Comparison of ENCODE assay signal across 8 cellular contexts in genomic region chr11:46390331-46391171, GRCh38. TPM values are rescaled to one million over a fixed set of nuclear protein-coding genes. Genes with fewer than 3 reads are reported as not detected.
DNase-seq lines count a peak whose midpoint lies in the region; ATAC-seq and TF ChIP-seq lines count a peak whose summit lies in the region.
"Had no signal": no experiment of that assay in that cellular context is flagged by ENCODE, and none has a peak within 500 bp of the region (broad histone marks: within the 10 kb centered on the region; RNA-seq: fewer than 3 reads in every experiment).

No MANE protein-coding gene starts in this region.

- no peak overlapping the region for H3K27ac ChIP-seq in CD8-positive, alpha-beta memory T cell (ENCODE audit: low read depth, low read length)
- H3K27ac ChIP-seq in HCT116 (ENCODE audit: low read depth, low read length): no peak overlapping the region

- CTCF ChIA-PET in CD8-positive, alpha-beta memory T cell (lab: Charles Lee): interaction anchor here (1.2 to 2.7 kb wide), 5 partner anchors 8 to 147 kb away, joined by 3 to 10 read pairs (median 6); no protein-coding TSS in a partner anchor
- CTCF ChIA-PET in HCT116 (lab: Charles Lee): interaction anchor here (1.5 kb wide), 1 partner anchor 139 kb away, joined by 8 read pairs; no protein-coding TSS in a partner anchor

- intact Hi-C loops in HCT116 (cut with micrococcal nuclease) (no loop called here), natural killer cell (cut with micrococcal nuclease) (no loop called here)

- H3K4me3 ChIP-seq in CD8-positive, alpha-beta memory T cell (ENCODE audit: low read length): no peak overlapping the region
- H3K4me3 ChIP-seq in HCT116 (replicated peaks in 1 of 2; ENCODE audit: low read depth in 1 of 2, low read length in 2 of 2) (no peak overlapping the region), adipocyte (ENCODE audit: low read length) (peak overlapping the region; percentile 80)
- H3K4me3 ChIP-seq: mucosa of descending colon had no signal

- peak overlapping the region in 4 of 7 donors; percentile 12 to 59 (median 42) for H3K4me3 Mint-ChIP-seq in CD8-positive, alpha-beta memory T cell
- peak overlapping the region; percentile 31 for H3K4me3 Mint-ChIP-seq in natural killer cell

- no peaks in the 10 kb centered on the region for H3K79me2 ChIP-seq in HCT116 (ENCODE audit: insufficient read depth, low read length)

- BruUV-seq in HCT116 (replicated peaks; lab: Mats Ljungman, UMichigan): no TSS peak

- peaks cover 26 to 41% (median 29%) of the 10 kb centered on the region in 3 donors for H3K4me1 Mint-ChIP-seq in CD8-positive, alpha-beta memory T cell
- peaks cover 23 to 46% of the 10 kb centered on the region in 2 donors for H3K4me1 Mint-ChIP-seq in natural killer cell

- peaks cover 0 to 6% (median 0%) of the 10 kb centered on the region in 3 donors for H3K36me3 Mint-ChIP-seq in CD8-positive, alpha-beta memory T cell
- H3K36me3 Mint-ChIP-seq in natural killer cell: no peaks in the 10 kb centered on the region

- no peak for TF ChIP-seq RAD21 in HCT116 (IDR thresholded peaks at IDR 0.05; ENCODE audit: low read depth)

- H3K4me2 ChIP-seq in HCT116 (ENCODE audit: low read length): peak overlapping the region; percentile 97

- H3K27me3 Mint-ChIP-seq in CD8-positive, alpha-beta memory T cell: peaks cover 52 to 65% of the 10 kb centered on the region in 2 donors
- peaks cover 35 to 37% of the 10 kb centered on the region in 2 donors for H3K27me3 Mint-ChIP-seq in natural killer cell (ENCODE audit: low read depth in 2 of 2)

- DNase-seq in CD8-positive, alpha-beta memory T cell: no peak
- DNase-seq in HCT116 (ENCODE audit: low read depth, low spot score) (no peak), adipocyte (ENCODE audit: low read depth) (no peak), natural killer cell (no peak), iPS-NIHi11 (ENCODE audit: low spot score) (no peak), NCI-H2107 (lab: John Stamatoyannopoulos, UW) (no peak)

- H2AFZ ChIP-seq in HCT116 (ENCODE audit: low read depth, low read length, poor library complexity, severe bottlenecking): no peak overlapping the region

- H3K4me1 ChIP-seq in CD8-positive, alpha-beta memory T cell (ENCODE audit: insufficient read depth, low read length): peaks cover 22% of the 10 kb centered on the region
- H3K4me1 ChIP-seq in HCT116 (ENCODE audit: control insufficient read depth in 1 of 2, insufficient read depth in 2 of 2, low read length in 2 of 2) (peaks cover 8 to 56% of the 10 kb centered on the region in 2 experiments; a peak in 3 of 4 replicates), adipocyte (ENCODE audit: control insufficient read depth, insufficient read depth, low read length) (peaks cover 22% of the 10 kb centered on the region)

- POLR2A ChIA-PET in CD8-positive, alpha-beta memory T cell (lab: Charles Lee): no interaction called here
- POLR2A ChIA-PET in HCT116 (lab: Charles Lee): no interaction called here

- TF ChIP-seq POLR2A in HCT116 (IDR thresholded peaks at IDR 0.05; ENCODE audit: borderline replicate concordance, extremely low read depth, insufficient read depth, insufficient read length): no peak

- RAD21 ChIA-PET in HCT116 (lab: Charles Lee; ENCODE audit: low non-redundant PET in 1 of 2, low total read pairs in 2 of 2, uncharacterized antibody in 2 of 2, unreplicated experiment in 2 of 2): no interaction called here

- H3K36me3 ChIP-seq in CD8-positive, alpha-beta memory T cell (ENCODE audit: insufficient read depth, low read length): no peaks in the 10 kb centered on the region
- H3K36me3 ChIP-seq in HCT116 (ENCODE audit: control insufficient read depth in 1 of 2, insufficient read depth in 2 of 2, low read length in 2 of 2) (no peaks in the 10 kb centered on the region), adipocyte (ENCODE audit: control insufficient read depth, insufficient read depth, low read length, severe bottlenecking) (peaks cover 6% of the 10 kb centered on the region)

- TF ChIP-seq CTCF in HCT116 (IDR thresholded peaks at IDR 0.05 in 2 of 3, conservative IDR thresholded peaks at IDR 0.05 in 1 of 3; ENCODE audit: borderline replicate concordance in 1 of 3, insufficient read depth in 1 of 3, low read depth in 2 of 3, low read length in 2 of 3) (no peak), natural killer cell (IDR thresholded peaks at IDR 0.05) (no peak)

- peak overlapping the region; percentile 54; the same call in 1 of the 2 replicates for H3K9ac ChIP-seq in HCT116 (ENCODE audit: low read length)
- no peak overlapping the region for H3K9ac ChIP-seq in adipocyte (ENCODE audit: low read length)

- no peaks in the 10 kb centered on the region for H4K20me1 ChIP-seq in HCT116 (ENCODE audit: insufficient read depth)

- peaks cover 0 to 5% (median 0%) of the 10 kb centered on the region in 5 donors for H3K9me3 Mint-ChIP-seq in CD8-positive, alpha-beta memory T cell
- no peaks in the 10 kb centered on the region for H3K9me3 Mint-ChIP-seq in natural killer cell

- ATAC-seq in HCT116 (no peak), natural killer cell (no peak), GM19467 (IDR thresholded peaks at IDR 0.05; ENCODE audit: unreplicated experiment) (no peak)

- no peak overlapping the region for H3K27ac Mint-ChIP-seq in CD8-positive, alpha-beta memory T cell
- no peak overlapping the region for H3K27ac Mint-ChIP-seq in natural killer cell

- no peaks in the 10 kb centered on the region for H3K9me3 ChIP-seq in CD8-positive, alpha-beta memory T cell (ENCODE audit: low read length)
- H3K9me3 ChIP-seq in HCT116 (ENCODE audit: control insufficient read depth in 1 of 2, insufficient read depth in 1 of 2, low read depth in 1 of 2, low read length in 2 of 2) (no peaks in the 10 kb centered on the region), adipocyte (ENCODE audit: control insufficient read depth, low read length) (no peaks in the 10 kb centered on the region)
- H3K9me3 ChIP-seq: mucosa of descending colon had no signal

- no peaks in the 10 kb centered on the region for H3K9me2 ChIP-seq in HCT116 (ENCODE audit: insufficient read depth)

- H3K27me3 ChIP-seq in CD8-positive, alpha-beta memory T cell (ENCODE audit: insufficient read depth, low read length, poor library complexity, severe bottlenecking): peaks cover 30% of the 10 kb centered on the region
- H3K27me3 ChIP-seq in HCT116 (ENCODE audit: insufficient read depth, low read length): no peaks in the 10 kb centered on the region
- peaks cover 6% of the 10 kb centered on the region for H3K27me3 ChIP-seq in adipocyte (replicated peaks; ENCODE audit: control insufficient read depth, insufficient read depth, low read length)

TF ChIP-seq in HCT116, 20 proteins besides CTCF, POLR2A, EP300 and RAD21 (continues in another document):
- TF ChIP-seq SIN3A (IDR thresholded peaks at IDR 0.05; ENCODE audit: low read depth): no peak
- no peak for TF ChIP-seq ZNF274 (IDR thresholded peaks at IDR 0.05; ENCODE audit: low read depth, low read length)
- TF ChIP-seq ELF1 (IDR thresholded peaks at IDR 0.05; ENCODE audit: borderline replicate concordance, low read depth): no peak
- no peak for TF ChIP-seq REST (IDR thresholded peaks at IDR 0.05; ENCODE audit: low read depth)
- TF ChIP-seq CEBPB (IDR thresholded peaks at IDR 0.05; ENCODE audit: low read depth): no peak
- no peak for TF ChIP-seq SRF (IDR thresholded peaks at IDR 0.05; ENCODE audit: low read depth)

RNA-seq across cellular contexts. Expression of gene CHRM4, which starts 1.0 kb away (rescaled TPM):
- total RNA-seq in CD8-positive, alpha-beta memory T cell: not detected
- polyA plus RNA-seq in CD8-positive, alpha-beta memory T cell: 0.63 TPM
- total RNA-seq in HCT116 (2021; ENCODE audit: unreplicated experiment) (1.1 TPM), natural killer cell (1 to 10 TPM; 2.2 to 6.5 (median 3.7) TPM)
- polyA plus RNA-seq in HCT116 (2012): 2.5 and 2.9 TPM in 2 replicates

RNA-seq across cellular contexts. Expression of gene MDK, which starts 9.1 kb away (rescaled TPM):
- total RNA-seq in CD8-positive, alpha-beta memory T cell: 1 to 10 TPM; 1.1 to 1.2 TPM
- polyA plus RNA-seq in CD8-positive, alpha-beta memory T cell: 0.97 TPM
- total RNA-seq in HCT116 (2021; ENCODE audit: unreplicated experiment) (286 TPM), natural killer cell (10 to 100 TPM in 1 of 3 donors, 1 to 10 TPM in 2; 4.5 to 10.6 (median 6.3) TPM)
- polyA plus RNA-seq in HCT116 (2012): 442 and 447 TPM in 2 replicates

RNA-seq across cellular contexts. Expression of gene DGKZ, which starts 43.3 kb away (rescaled TPM):
- total RNA-seq in CD8-positive, alpha-beta memory T cell: 10 to 100 TPM; 85.8 to 87.2 TPM
- polyA plus RNA-seq in CD8-positive, alpha-beta memory T cell: 87.4 TPM
- total RNA-seq in HCT116 (2021; ENCODE audit: unreplicated experiment) (70.2 TPM), natural killer cell (100 to 1,000 TPM; 307 to 377 (median 350) TPM)
- 67.3 and 69.5 TPM in 2 replicates for polyA plus RNA-seq in HCT116 (2012)

Comparison
In these comparisons a context has a peak if more than half of its experiments do, and no peak if none do; other contexts are left out.
1. RNA of gene MDK, which starts 9.1 kb away (total RNA-seq): 286 TPM in HCT116 (single experiment); 4.5 to 10.6 TPM in natural killer cell and 1.1 to 1.2 TPM in CD8-positive, alpha-beta memory T cell; every median in the first group is over 10 times any median in the second.